In the genomic region with DNA sequence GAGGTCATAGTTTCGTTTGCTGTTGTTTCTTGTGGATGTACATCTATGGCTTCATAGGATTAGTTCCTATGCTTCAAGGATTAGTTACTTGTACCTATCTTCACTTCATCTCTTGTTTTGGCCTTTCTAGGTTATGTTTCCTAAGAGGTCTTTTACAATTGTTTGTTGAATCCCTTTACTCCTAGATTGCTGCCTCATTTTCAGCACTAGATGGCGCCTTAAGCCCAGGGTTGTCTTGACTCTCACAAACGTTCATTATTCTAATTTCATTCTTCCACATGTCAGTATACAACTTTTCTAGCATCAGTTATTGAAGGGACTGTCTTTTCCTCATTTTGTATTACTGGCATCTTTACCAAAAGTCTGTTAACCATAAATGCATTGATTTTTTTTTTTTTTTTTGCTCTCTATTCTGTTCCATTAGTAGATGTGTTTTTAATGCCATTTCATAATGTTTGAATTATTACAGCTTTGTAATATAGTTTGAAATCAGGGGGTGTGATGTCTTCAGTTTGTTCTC, we compare ENCODE assay signal across 8 cellular contexts. TPM values are rescaled to one million over a fixed set of nuclear protein-coding genes. Genes with fewer than 3 reads are reported as not detected.
A peak's percentile ranks its signal among the peaks of the same experiment; 100 is the strongest.
DNase-seq lines count a peak whose midpoint lies in the region; ATAC-seq and TF ChIP-seq lines count a peak whose summit lies in the region.

No MANE protein-coding gene starts in this region.

- H3K4me3 Mint-ChIP-seq in activated naive CD4-positive, alpha-beta T cell treated with anti-CD3 and anti-CD28 coated beads for 36 hours: no peak overlapping the region

- no peak overlapping the region for H3K9ac ChIP-seq in Karpas-422 (ENCODE audit: low read length)

- no peak overlapping the region for H2AFZ ChIP-seq in Karpas-422 (ENCODE audit: low read length)

- peaks cover 10% of the 10 kb centered on the region for H3K9me3 Mint-ChIP-seq in activated naive CD4-positive, alpha-beta T cell treated with anti-CD3 and anti-CD28 coated beads for 36 hours

- peak; percentile 89 for DNase-seq in Karpas-422
- peak; percentile 67 for DNase-seq in RKO (ENCODE audit: low spot score)
- peak; percentile 78 for DNase-seq in activated naive CD4-positive, alpha-beta T cell treated with anti-CD3 and anti-CD28 coated beads for 36 hours
- DNase-seq in iris pigment epithelial cell (ENCODE audit: low read depth): peak; percentile 61
- DNase-seq in stimulated activated CD8-positive, alpha-beta memory T cell treated with anti-CD3 and anti-CD28 coated beads, Interleukin-2, amount 100 ng/mL, for 48 hours (ENCODE audit: low read depth in 2 of 2): peak; percentile 4 to 34

- peaks cover 41% of the 10 kb centered on the region for H3K27me3 Mint-ChIP-seq in activated naive CD4-positive, alpha-beta T cell treated with anti-CD3 and anti-CD28 coated beads for 36 hours (ENCODE audit: low read depth)

- H3K4me1 Mint-ChIP-seq in activated naive CD4-positive, alpha-beta T cell treated with anti-CD3 and anti-CD28 coated beads for 36 hours (ENCODE audit: low read depth): no peaks in the 10 kb centered on the region

- no peaks in the 10 kb centered on the region; the same call in 1 of the 2 replicates for H3K36me3 ChIP-seq in DOHH2 (ENCODE audit: control insufficient read depth, low read length)
- H3K36me3 ChIP-seq in Karpas-422 (ENCODE audit: insufficient read depth, low read length): no peaks in the 10 kb centered on the region

- H3K9me2 ChIP-seq in DOHH2 (replicated peaks; ENCODE audit: control insufficient read depth, low read length) (no peaks in the 10 kb centered on the region), Karpas-422 (replicated peaks; ENCODE audit: insufficient read depth, low read length) (no peaks in the 10 kb centered on the region)

- no peaks in the 10 kb centered on the region for H3K27me3 ChIP-seq in DOHH2 (ENCODE audit: control insufficient read depth, low read length)
- no peaks in the 10 kb centered on the region for H3K27me3 ChIP-seq in Karpas-422 (ENCODE audit: low read length)

- peak; percentile 84 for TF ChIP-seq CTCF in DOHH2 (IDR thresholded peaks at IDR 0.05; ENCODE audit: low read depth, low read length, poor library complexity, severe bottlenecking)

- H3K4me3 ChIP-seq in DOHH2 (ENCODE audit: low read length): no peak overlapping the region
- H3K4me3 ChIP-seq in Karpas-422 (ENCODE audit: low read length): no peak overlapping the region

- no peaks in the 10 kb centered on the region for H3K79me2 ChIP-seq in DOHH2 (ENCODE audit: control insufficient read depth, low read length)
- no peaks in the 10 kb centered on the region for H3K79me2 ChIP-seq in Karpas-422 (ENCODE audit: low read length)

- H3K27ac Mint-ChIP-seq in activated naive CD4-positive, alpha-beta T cell treated with anti-CD3 and anti-CD28 coated beads for 36 hours: no peak overlapping the region

- H3K4me2 ChIP-seq in DOHH2 (ENCODE audit: low read length) (no peak overlapping the region), Karpas-422 (ENCODE audit: low read depth, low read length, poor library complexity, severe bottlenecking) (no peak overlapping the region)

- H3K9me3 ChIP-seq in DOHH2 (ENCODE audit: control insufficient read depth, insufficient read depth, low read length) (0 out of 2 replicates have a peak, but pooled peaks cover 8% of the 10 kb centered on the region), Karpas-422 (ENCODE audit: low read length) (peaks cover 3% of the 10 kb centered on the region; the same call in 1 of the 2 replicates)

- no peak for ATAC-seq in HG03432 (IDR thresholded peaks at IDR 0.05; ENCODE audit: unreplicated experiment)
- no peak for ATAC-seq in GM19395 (IDR thresholded peaks at IDR 0.05; ENCODE audit: unreplicated experiment)

- no peaks in the 10 kb centered on the region for H4K20me1 ChIP-seq in DOHH2 (ENCODE audit: control insufficient read depth, insufficient read depth, low read depth, low read length)
- no peaks in the 10 kb centered on the region for H4K20me1 ChIP-seq in Karpas-422 (ENCODE audit: insufficient read depth, low read depth, low read length)

- H3K27ac ChIP-seq in DOHH2 (ENCODE audit: low read depth, low read length) (no peak overlapping the region), Karpas-422 (ENCODE audit: low read length) (no peak overlapping the region)

- intact Hi-C loops in activated naive CD4-positive, alpha-beta T cell treated with anti-CD3 and anti-CD28 coated beads for 36 hours (cut with micrococcal nuclease): loop anchor here (1.0 to 10.0 kb wide), 4 partner anchors 201 to 589 kb away; no protein-coding TSS in a partner anchor

- no peaks in the 10 kb centered on the region for H3F3A ChIP-seq in DOHH2 (ENCODE audit: control insufficient read depth, insufficient read depth)

- CTCF ChIA-PET in activated naive CD4-positive, alpha-beta T cell treated with anti-CD3 and anti-CD28 coated beads for 36 hours (lab: Charles Lee): interaction anchor here (0.6 to 3.0 kb wide), 10 partner anchors 10 to 780 kb away, joined by 3 to 12 read pairs (median 3); a partner anchor contains a TSS

- peaks cover 2% of the 10 kb centered on the region for H3K36me3 Mint-ChIP-seq in activated naive CD4-positive, alpha-beta T cell treated with anti-CD3 and anti-CD28 coated beads for 36 hours (ENCODE audit: low read depth)

- H3K4me1 ChIP-seq in DOHH2 (ENCODE audit: control insufficient read depth, low read length) (peaks cover 3% of the 10 kb centered on the region; the same call in 1 of the 2 replicates), Karpas-422 (ENCODE audit: low read length) (no peaks in the 10 kb centered on the region)

RNA-seq across cellular contexts. Expression of a gene that starts 45.0 kb away (rescaled TPM):
- total RNA-seq in Karpas-422 (2014; rRNA removed; shearing (Covaris generic); ENCODE audit: low replicate concordance): not detected in 2 replicates
- total RNA-seq in activated naive CD4-positive, alpha-beta T cell treated with anti-CD3 and anti-CD28 coated beads for 36 hours: not detected

Comparison
In these comparisons a context has a peak if more than half of its experiments do, and no peak if none do; other contexts are left out.
1. DNase-seq: peak in every context shown above with its lines; median percentile 89 in Karpas-422; 78 in activated naive CD4-positive, alpha-beta T cell treated with anti-CD3 and anti-CD28 coated beads for 36 hours; 67 in RKO; 61 in iris pigment epithelial cell; 19 in stimulated activated CD8-positive, alpha-beta memory T cell treated with anti-CD3 and anti-CD28 coated beads, Interleukin-2, amount 100 ng/mL, for 48 hours.